In genomic region chr9:26656003-26656940, GRCh38 we compare ENCODE assay signal across 8 cellular contexts.
A peak's percentile ranks its signal among the peaks of the same experiment; 100 is the strongest.
DNase-seq lines count a peak whose midpoint lies in the region; ATAC-seq and TF ChIP-seq lines count a peak whose summit lies in the region.

No MANE protein-coding gene starts in this region.

- no peaks in the 10 kb centered on the region for H4K20me1 ChIP-seq in GM23248 (ENCODE audit: insufficient read depth)

- H3K79me2 ChIP-seq in GM23248 (ENCODE audit: insufficient read depth): no peaks in the 10 kb centered on the region

- no peaks in the 10 kb centered on the region; the same call in 1 of the 2 replicates for H3K9me3 ChIP-seq in AG04450 (ENCODE audit: control insufficient read depth, insufficient read depth, low read length)
- H3K9me3 ChIP-seq in GM23248 (ENCODE audit: low read depth): no peaks in the 10 kb centered on the region

- no peaks in the 10 kb centered on the region for H3K27me3 ChIP-seq in AG04450 (ENCODE audit: control insufficient read depth, insufficient read depth, low read length)
- H3K27me3 ChIP-seq in GM23248 (replicated peaks; ENCODE audit: insufficient read depth): no peaks in the 10 kb centered on the region

- POLR2A ChIA-PET in AG04450 (lab: Yijun Ruan, JAX): no interaction called here

- 30% methylated on average over 14 of the region's 14 CpGs for WGBS in GM23248 (ENCODE audit: low coverage in 1 of 2, low lambda C conversion rate in 2 of 2, missing lambda C conversion rate in 2 of 2), 2 experiments

- H2AFZ ChIP-seq in GM23248: peak overlapping the region; percentile 85

- no peaks in the 10 kb centered on the region for H3F3A ChIP-seq in GM23248 (ENCODE audit: insufficient read depth)

- peak overlapping the region; percentile 80 for H3K4me2 ChIP-seq in GM23248 (ENCODE audit: unreplicated experiment)

- ATAC-seq in HG03442 (IDR thresholded peaks at IDR 0.05; ENCODE audit: unreplicated experiment) (no peak), HG02678 (IDR thresholded peaks at IDR 0.05; ENCODE audit: unreplicated experiment) (no peak), HG02642 (IDR thresholded peaks at IDR 0.05; ENCODE audit: poor library complexity, unreplicated experiment) (no peak), GM21528 (IDR thresholded peaks at IDR 0.05; ENCODE audit: low FRiP score, unreplicated experiment) (no peak)

- peak; percentile 40 for TF ChIP-seq CTCF in AG04450 (IDR thresholded peaks at IDR 0.05; ENCODE audit: low read depth, low read length)

- H3K9me2 ChIP-seq in GM23248 (ENCODE audit: insufficient read depth): no peaks in the 10 kb centered on the region

- H3K9ac ChIP-seq in GM23248: peak overlapping the region; percentile 33; the same call in 1 of the 2 replicates

- CTCF ChIA-PET in AG04450 (lab: Charles Lee): interaction anchor here (0.6 to 2.3 kb wide), 8 partner anchors 10 to 825 kb away, joined by 3 to 8 read pairs (median 3); no protein-coding TSS in a partner anchor

- DNase-seq in AG04450 (ENCODE audit: low read depth, low spot score) (no peak), GM23248 (peak; percentile 49), RPMI8226 (peak; percentile 37), foreskin melanocyte (peak; percentile 24)

- H3K27ac ChIP-seq in AG04450 (ENCODE audit: low read depth, low read length): no peak overlapping the region
- no peak overlapping the region for H3K27ac ChIP-seq in GM23248

- H3K4me1 ChIP-seq in GM23248 (ENCODE audit: insufficient read depth): no peaks in the 10 kb centered on the region

- in situ Hi-C loops in GM23248 (cut with MboI): no loop called here

- H3K4me3 ChIP-seq in AG04450 (ENCODE audit: low read depth, low read length) (no peak overlapping the region), GM23248 (peak overlapping the region; percentile 44)

- H3K36me3 ChIP-seq in GM23248 (ENCODE audit: low read depth): no peaks in the 10 kb centered on the region
